ENCODE assay signal across 9 cellular contexts in the genomic region with DNA sequence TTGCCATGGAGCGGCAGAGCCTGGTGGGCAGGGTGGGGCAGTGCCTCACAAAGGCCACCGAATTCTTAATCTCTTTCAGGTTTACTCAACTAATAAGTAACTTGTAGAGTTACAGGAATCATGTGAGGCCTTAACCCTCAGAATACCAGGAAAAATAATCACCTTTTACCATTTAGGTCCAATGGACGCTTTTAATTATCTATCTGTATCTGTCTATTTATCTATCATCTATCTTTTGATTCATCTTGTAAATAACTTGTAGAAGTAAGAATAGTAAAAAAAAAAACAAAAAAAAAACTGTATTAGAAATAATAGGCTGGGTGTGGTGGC. TPM values are rescaled to one million over a fixed set of nuclear protein-coding genes. Genes with fewer than 3 reads are reported as not detected.
DNase-seq lines count a peak whose midpoint lies in the region; TF ChIP-seq lines count a peak whose summit lies in the region.
"Had no signal": no experiment of that assay in that cellular context is flagged by ENCODE, and none has a peak within 500 bp of the region (broad histone marks: within the 10 kb centered on the region; RNA-seq: fewer than 3 reads in every experiment).

No MANE protein-coding gene starts in this region.

- H3K4me2 ChIP-seq in Karpas-422 (ENCODE audit: low read depth, low read length, poor library complexity, severe bottlenecking), result peak overlapping the region; percentile 73

- H3K9me3 ChIP-seq in Karpas-422 (ENCODE audit: low read length), result no peaks in the 10 kb centered on the region

- peak overlapping the region; percentile 63 for H3K9ac ChIP-seq in Karpas-422 (ENCODE audit: low read length)

- H3K27me3 Mint-ChIP-seq in dendritic cell treated with granulocyte-macrophage colony-stimulating factor and Interleukin-4, amounts not matched to agents 40 ng/mL and 50 ng/mL, for 4 days, result peaks cover 10% of the 10 kb centered on the region
- H3K27me3 Mint-ChIP-seq in neural crest cell (ENCODE audit: low read depth), result peaks cover 38% of the 10 kb centered on the region

- H3K36me3 Mint-ChIP-seq in dendritic cell treated with granulocyte-macrophage colony-stimulating factor and Interleukin-4, amounts not matched to agents 40 ng/mL and 50 ng/mL, for 4 days (ENCODE audit: low read depth), result no peaks in the 10 kb centered on the region
- H3K36me3 Mint-ChIP-seq in neural crest cell (ENCODE audit: low read depth), result no peaks in the 10 kb centered on the region

- intact Hi-C loops in dendritic cell treated with granulocyte-macrophage colony-stimulating factor and Interleukin-4, amounts not matched to agents 40 ng/mL and 50 ng/mL, for 4 days (cut with micrococcal nuclease), result loop anchor here (1.0 kb wide), 1 partner anchor 12 kb away; no protein-coding TSS in a partner anchor

- no peaks in the 10 kb centered on the region for H4K20me1 ChIP-seq in Karpas-422 (ENCODE audit: insufficient read depth, low read depth, low read length)

- H3K27ac ChIP-seq in Karpas-422 (ENCODE audit: low read length), result peak overlapping the region; percentile 43

- no peaks in the 10 kb centered on the region for H3K9me2 ChIP-seq in Karpas-422 (replicated peaks; ENCODE audit: insufficient read depth, low read length)

- H3K9me3 Mint-ChIP-seq in dendritic cell treated with granulocyte-macrophage colony-stimulating factor and Interleukin-4, amounts not matched to agents 40 ng/mL and 50 ng/mL, for 4 days, result no peaks in the 10 kb centered on the region
- no peaks in the 10 kb centered on the region for H3K9me3 Mint-ChIP-seq in neural crest cell

- H3K4me1 ChIP-seq in Karpas-422 (ENCODE audit: low read length), result peaks cover 18% of the 10 kb centered on the region

- peak overlapping the region; percentile 96 for H3K27ac Mint-ChIP-seq in dendritic cell treated with granulocyte-macrophage colony-stimulating factor and Interleukin-4, amounts not matched to agents 40 ng/mL and 50 ng/mL, for 4 days
- peak overlapping the region; percentile 96 for H3K27ac Mint-ChIP-seq in neural crest cell (ENCODE audit: unreplicated experiment)

- H3K79me2 ChIP-seq in Karpas-422 (ENCODE audit: low read length), result no peaks in the 10 kb centered on the region

- H3K4me3 Mint-ChIP-seq in dendritic cell treated with granulocyte-macrophage colony-stimulating factor and Interleukin-4, amounts not matched to agents 40 ng/mL and 50 ng/mL, for 4 days, result peak overlapping the region; percentile 76
- no peak overlapping the region for H3K4me3 Mint-ChIP-seq in neural crest cell

- peak overlapping the region; percentile 45 for H2AFZ ChIP-seq in Karpas-422 (ENCODE audit: low read length)

- DNase-seq in AG09309 (ENCODE audit: low read depth) (no peak), Karpas-422 (no peak), neural crest cell (ENCODE audit: low read depth, low spot score) (no peak), H4 (ENCODE audit: low spot score) (no peak), EL (no peak)
- DNase-seq in stimulated activated CD4-positive, alpha-beta T cell treated with anti-CD3 and anti-CD28 coated beads, Interleukin-4, amount 100 ng/mL, for 24 hours, result no peak
- DNase-seq in activated CD4-positive, alpha-beta T cell treated with anti-CD3 and anti-CD28 coated beads, Interleukin-2, amount 50 U/mL, for 1 hour, result no peak

- H3K27me3 ChIP-seq in Karpas-422 (ENCODE audit: low read length), result no peaks in the 10 kb centered on the region

- no peaks in the 10 kb centered on the region for H3K36me3 ChIP-seq in Karpas-422 (ENCODE audit: insufficient read depth, low read length)

- H3K4me1 Mint-ChIP-seq in dendritic cell treated with granulocyte-macrophage colony-stimulating factor and Interleukin-4, amounts not matched to agents 40 ng/mL and 50 ng/mL, for 4 days (ENCODE audit: low read depth), result peaks cover 59% of the 10 kb centered on the region
- H3K4me1 Mint-ChIP-seq in neural crest cell, result peaks cover 19% of the 10 kb centered on the region

- no peak for TF ChIP-seq CTCF in AG09309 (IDR thresholded peaks at IDR 0.05; ENCODE audit: control insufficient read depth, insufficient read depth, low read depth, low read length, missing control alignments)
- TF ChIP-seq CTCF in neural crest cell (conservative IDR thresholded peaks at IDR 0.05), result no peak

- H3K4me3 ChIP-seq in AG09309 (ENCODE audit: control insufficient read depth, low read depth, low read length), result peak overlapping the region; percentile 9
- peak overlapping the region; percentile 55; the same call in 1 of the 2 replicates for H3K4me3 ChIP-seq in Karpas-422 (ENCODE audit: low read length)

RNA-seq across cellular contexts. Expression of gene S100A11, which starts 11.8 kb away (rescaled TPM):
- 68.5 and 155 TPM in 2 replicates for total RNA-seq in Karpas-422 (2014; rRNA removed; shearing (Covaris generic); ENCODE audit: low replicate concordance)
- 41.6 and 44.7 TPM in 2 replicates for total RNA-seq in neural crest cell
- total RNA-seq in H4 (2014; rRNA removed; shearing (Covaris generic)), result 377 and 488 TPM in 2 replicates

RNA-seq across cellular contexts. Expression of gene TCHHL1, which starts 40.3 kb away (rescaled TPM):
- total RNA-seq in Karpas-422 (2014; rRNA removed; shearing (Covaris generic); ENCODE audit: low replicate concordance), result not detected in 2 replicates
- total RNA-seq in neural crest cell, result not detected in 2 replicates
- not detected in 2 replicates for total RNA-seq in H4 (2014; rRNA removed; shearing (Covaris generic))
- total RNA-seq: lung microvascular endothelial cell had no signal

RNA-seq across cellular contexts. Expression of gene S100A10, which starts 54.9 kb away (rescaled TPM):
- 0.56 and 4.2 TPM in 2 replicates for total RNA-seq in Karpas-422 (2014; rRNA removed; shearing (Covaris generic); ENCODE audit: low replicate concordance)
- 44.8 and 65.6 TPM in 2 replicates for total RNA-seq in neural crest cell
- total RNA-seq in H4 (2014; rRNA removed; shearing (Covaris generic)), result 58.6 and 87.8 TPM in 2 replicates
